In genomic region chr2:8663997-8664396, GRCh38 we compare ENCODE assay signal across 1 cellular context.
TF ChIP-seq lines count a peak whose summit lies in the region.

No MANE protein-coding gene starts in this region.

TF ChIP-seq in IMR-90, 13 proteins besides CTCF, POLR2A, EP300 and RAD21 (continued from another document):
- TF ChIP-seq RFX5 (IDR thresholded peaks at IDR 0.05; ENCODE audit: low read depth, low read length) (no peak), RCOR1 (IDR thresholded peaks at IDR 0.05; ENCODE audit: insufficient replicate concordance, low read length) (no peak), SMC3 (IDR thresholded peaks at IDR 0.05; ENCODE audit: low read depth, low read length) (no peak)
